35 cellular contexts compared by ENCODE assay signal in the genomic region with DNA sequence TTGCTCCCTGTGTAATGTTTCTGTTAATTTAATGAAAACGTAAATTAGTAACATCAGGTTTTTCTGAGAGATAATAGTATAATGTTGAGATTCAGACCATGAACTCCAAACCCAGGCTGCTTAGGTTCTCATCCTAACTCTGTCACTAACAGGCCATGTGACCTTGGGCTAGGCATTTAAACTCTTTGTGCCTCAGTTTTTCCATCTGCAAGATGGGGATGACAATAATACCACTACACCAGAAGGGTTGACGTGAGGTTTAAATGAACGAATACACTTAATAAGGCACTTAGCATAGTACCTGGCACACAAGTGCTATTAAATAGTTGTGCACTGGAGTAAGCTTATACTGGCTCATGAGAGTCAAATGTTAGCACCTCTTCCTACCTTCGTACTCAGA.
"Had no signal": no experiment of that assay in that cellular context is flagged by ENCODE, and none has a peak within 500 bp of the region (broad histone marks: within the 10 kb centered on the region; RNA-seq: fewer than 3 reads in every experiment).

No MANE protein-coding gene starts in this region.

- H3K36me3 ChIP-seq: MG63 had no signal

- H3K4me3 ChIP-seq: MG63 had no signal

- DNase-seq: Karpas-422, Kasumi-1, MG63, MM.1S, MV-4-11, NCI-H1048, NCI-H1092, NCI-H1092 treated with DMSO at 0.1 percent for 48 hours, NCI-H1105, NCI-H1105 treated with DMSO at 0.1 percent for 48 hours, NCI-H1417, NCI-H1417 treated with DMSO at 0.1 percent for 48 hours, NCI-H1436, NCI-H1436 treated with DMSO at 0.1 percent for 48 hours, NCI-H146, NCI-H1694, NCI-H1694 treated with DMSO at 0.1 percent for 48 hours, NCI-H187, NCI-H187 treated with DMSO at 0.1 percent for 48 hours, NCI-H1930, NCI-H2029, NCI-H2029 treated with DMSO at 0.1 percent for 48 hours, NCI-H2081, NCI-H2081 treated with DMSO at 0.1 percent for 48 hours, NCI-H2107, NCI-H2171, NCI-H2171 treated with DMSO at 0.1 percent for 48 hours, NCI-H2227 treated with DMSO at 0.1 percent for 48 hours, NCI-H226, NCI-H345, NCI-H446, NCI-H446 treated with DMSO at 0.1 percent for 48 hours, NCI-H510A, NCI-H510A treated with DMSO at 0.1 percent for 48 hours, NCI-H524 had no signal

- H3K9me3 ChIP-seq: MG63 had no signal

- H3K27me3 ChIP-seq: MG63 had no signal
